17 cellular contexts compared by ENCODE assay signal in genomic region chr7:25318077-25318476, GRCh38.
DNase-seq lines count a peak whose midpoint lies in the region; ATAC-seq and TF ChIP-seq lines count a peak whose summit lies in the region.
"Had no signal": no experiment of that assay in that cellular context is flagged by ENCODE, and none has a peak within 500 bp of the region (broad histone marks: within the 10 kb centered on the region; RNA-seq: fewer than 3 reads in every experiment).

No MANE protein-coding gene starts in this region.

- intact Hi-C loops in PC-3 (cut with micrococcal nuclease), result no loop called here

- no peaks in the 10 kb centered on the region for H4K20me1 ChIP-seq in Loucy (ENCODE audit: insufficient read depth, low read length, poor library complexity, severe bottlenecking)
- H4K20me1 ChIP-seq in PC-3 (ENCODE audit: low read length), result no peaks in the 10 kb centered on the region
- H4K20me1 ChIP-seq: BLaER1 treated with 17β-estradiol and CSF1 and Interleukin-3, amounts not matched to agents 10 nM and 100 nM had no signal

- H3K9me3 Mint-ChIP-seq in nephron, result no peaks in the 10 kb centered on the region

- no peaks in the 10 kb centered on the region for H3K27me3 ChIP-seq in GM06990 (replicated peaks; ENCODE audit: control insufficient read depth, insufficient read depth, low read length)
- H3K27me3 ChIP-seq in Loucy (ENCODE audit: insufficient read depth, low read length, poor library complexity, severe bottlenecking), result no peaks in the 10 kb centered on the region
- H3K27me3 ChIP-seq in PC-3 (ENCODE audit: low read length), result peaks cover 63% of the 10 kb centered on the region
- H3K27me3 ChIP-seq: BLaER1 treated with 17β-estradiol and CSF1 and Interleukin-3, amounts not matched to agents 10 nM and 100 nM had no signal

- H2AFZ ChIP-seq in Loucy (ENCODE audit: low read length) (no peak overlapping the region), PC-3 (ENCODE audit: low read length) (no peak overlapping the region)

- H3K4me3 Mint-ChIP-seq in nephron, result no peak overlapping the region

- H3K79me2 ChIP-seq in Loucy (ENCODE audit: insufficient read depth, low read length) (no peaks in the 10 kb centered on the region), PC-3 (ENCODE audit: low read length) (no peaks in the 10 kb centered on the region)

- H3K36me3 ChIP-seq in GM06990 (ENCODE audit: control insufficient read depth, insufficient read depth, low read length) (no peaks in the 10 kb centered on the region), Loucy (ENCODE audit: insufficient read depth, low read length) (no peaks in the 10 kb centered on the region), PC-3 (ENCODE audit: low read depth, low read length) (no peaks in the 10 kb centered on the region)
- H3K36me3 ChIP-seq: BLaER1 treated with 17β-estradiol and CSF1 and Interleukin-3, amounts not matched to agents 10 nM and 100 nM; SJCRH30 had no signal

- no TSS peak for BruUV-seq in PC-3 (replicated peaks; lab: Mats Ljungman, UMichigan)

- H3K27ac ChIP-seq in PC-3 (ENCODE audit: low read length), result no peak overlapping the region
- H3K27ac ChIP-seq: BLaER1 treated with 17β-estradiol and CSF1 and Interleukin-3, amounts not matched to agents 10 nM and 100 nM; KMS-11; SJCRH30 had no signal

- H3K9me3 ChIP-seq in Loucy (ENCODE audit: insufficient read depth, low read depth, low read length) (no peaks in the 10 kb centered on the region), PC-3 (ENCODE audit: low read length) (no peaks in the 10 kb centered on the region)
- H3K9me3 ChIP-seq: BLaER1 treated with 17β-estradiol and CSF1 and Interleukin-3, amounts not matched to agents 10 nM and 100 nM; SJCRH30 had no signal

- peak; percentile 13 for TF ChIP-seq CTCF in GM06990 (IDR thresholded peaks at IDR 0.05; ENCODE audit: insufficient read depth, low read length, poor library complexity, severe bottlenecking)
- TF ChIP-seq CTCF in Loucy (conservative IDR thresholded peaks at IDR 0.05; ENCODE audit: low read length), result peak; percentile 55
- TF ChIP-seq CTCF in PC-3 (conservative IDR thresholded peaks at IDR 0.05; ENCODE audit: low read depth, low read length), result 0 out of 2 replicates have a peak, but pooled peaks have one; percentile 21
- peak in 1 of 3 experiments; percentile 24 for TF ChIP-seq CTCF in nephron (IDR thresholded peaks at IDR 0.05; ENCODE audit: unreplicated experiment in 3 of 3)

- H3K4me1 ChIP-seq in Loucy (ENCODE audit: insufficient read depth, low read length, poor library complexity, severe bottlenecking) (peaks cover 12% of the 10 kb centered on the region), PC-3 (ENCODE audit: insufficient read depth, low read length) (no peaks in the 10 kb centered on the region)
- H3K4me1 ChIP-seq: BLaER1 treated with 17β-estradiol and CSF1 and Interleukin-3, amounts not matched to agents 10 nM and 100 nM; SJCRH30 had no signal

- in situ Hi-C loops in KBM-7 (cut with MboI; ENCODE audit: low pct_unique_long_range_greater_than_20kb, low sequenced_read_pairs), result no loop called here

- H3K4me2 ChIP-seq in Loucy (ENCODE audit: low read depth, low read length, poor library complexity, severe bottlenecking), result no peak overlapping the region
- H3K4me2 ChIP-seq in PC-3 (ENCODE audit: low read length), result no peak overlapping the region
- H3K4me2 ChIP-seq: BLaER1 treated with 17β-estradiol and CSF1 and Interleukin-3, amounts not matched to agents 10 nM and 100 nM; KMS-11 had no signal

- H3F3A ChIP-seq in Loucy (ENCODE audit: low read depth) (no peaks in the 10 kb centered on the region), PC-3 (ENCODE audit: low read length, unreplicated experiment) (no peaks in the 10 kb centered on the region)

- no peaks in the 10 kb centered on the region for H3K36me3 Mint-ChIP-seq in nephron (ENCODE audit: low read depth)

- no peak for ATAC-seq in PC-3
- no peak for ATAC-seq in HG03521 (IDR thresholded peaks at IDR 0.05; ENCODE audit: unreplicated experiment)
- no peak for ATAC-seq in GM18870 (IDR thresholded peaks at IDR 0.05; ENCODE audit: unreplicated experiment)
- ATAC-seq in HG02642 (IDR thresholded peaks at IDR 0.05; ENCODE audit: poor library complexity, unreplicated experiment), result no peak
- ATAC-seq: HCT116 had no signal

- H3K27me3 Mint-ChIP-seq in nephron (ENCODE audit: low read depth), result peaks cover 3% of the 10 kb centered on the region

- H3K9ac ChIP-seq in Loucy (ENCODE audit: low read depth, low read length, poor library complexity, severe bottlenecking), result no peak overlapping the region
- no peak overlapping the region for H3K9ac ChIP-seq in PC-3 (ENCODE audit: low read length)
- H3K9ac ChIP-seq: BLaER1 treated with 17β-estradiol and CSF1 and Interleukin-3, amounts not matched to agents 10 nM and 100 nM; KMS-11 had no signal

- CTCF ChIA-PET in PC-3 (lab: Charles Lee), result no interaction called here

- H3K27ac Mint-ChIP-seq in nephron, result peak overlapping the region in 2 of 3 experiments; percentile 20 to 42

- H3K4me3 ChIP-seq in GM06990 (replicated peaks; ENCODE audit: low read depth, low read length) (no peak overlapping the region), Loucy (ENCODE audit: low read length, poor library complexity, severe bottlenecking) (no peak overlapping the region), PC-3 (ENCODE audit: low read length) (no peak overlapping the region)
- H3K4me3 ChIP-seq: BLaER1 treated with 17β-estradiol and CSF1 and Interleukin-3, amounts not matched to agents 10 nM and 100 nM; SJCRH30 had no signal

- peaks cover 30% of the 10 kb centered on the region for H3K4me1 Mint-ChIP-seq in nephron

- POLR2A ChIA-PET in PC-3 (lab: Charles Lee; ENCODE audit: unreplicated experiment), result no interaction called here

- H3K9me2 ChIP-seq in Loucy (replicated peaks; ENCODE audit: low read depth, low read length) (no peaks in the 10 kb centered on the region), PC-3 (replicated peaks; ENCODE audit: low read length) (no peaks in the 10 kb centered on the region)

- DNase-seq in GM06990 (ENCODE audit: extremely low read depth, insufficient read length) (no peak), PC-3 (no peak), KBM-7 (no peak)
- DNase-seq: DMS 273 treated with DMSO at 0.1 percent for 48 hours, EL, NCI-H446 treated with DMSO at 0.1 percent for 48 hours, NCI-H774, RPMI8226, SJCRH30 had no signal
